In genomic region chr20:34683667-34684066, GRCh38 we compare ENCODE assay signal across 35 cellular contexts. TPM values are rescaled to one million over a fixed set of nuclear protein-coding genes. Genes with fewer than 3 reads are reported as not detected.
DNase-seq lines count a peak whose midpoint lies in the region; ATAC-seq, FAIRE-seq and TF ChIP-seq lines count a peak whose summit lies in the region.
"Had no signal": no experiment of that assay in that cellular context is flagged by ENCODE, and none has a peak within 500 bp of the region (broad histone marks: within the 10 kb centered on the region; RNA-seq: fewer than 3 reads in every experiment).

No MANE protein-coding gene starts in this region.

- no peak overlapping the region for H3K4me3 ChIP-seq in HepG2 (replicated peaks in 1 of 3; ENCODE audit: insufficient read depth in 1 of 3, low read depth in 2 of 3, low read length in 3 of 3)
- H3K4me3 ChIP-seq in right lobe of liver, result no peak overlapping the region
- H3K4me3 ChIP-seq in astrocyte (ENCODE audit: insufficient read depth, low read depth, low read length), result no peak overlapping the region
- H3K4me3 ChIP-seq: A549; BLaER1; BLaER1 treated with 17β-estradiol and CSF1 and Interleukin-3, amounts not matched to agents 10 nM and 100 nM had no signal

- in situ Hi-C loops in HepG2 (cut with HindIII; ENCODE audit: extremely low pct_ligation_motif_present, low pct_unique_long_range_greater_than_20kb), result no loop called here

- 55% methylated on average over 3 of the region's 3 CpGs for WGBS in HepG2 (ENCODE audit: low lambda C conversion rate)
- 61% methylated on average over 2 of the region's 3 CpGs for WGBS in right lobe of liver (ENCODE audit: insufficient coverage, low coverage, low lambda C conversion rate, missing lambda C conversion rate)

- H3K4me1 ChIP-seq in HepG2 (ENCODE audit: insufficient read depth, low read length), result peaks cover 15% of the 10 kb centered on the region
- no peaks in the 10 kb centered on the region for H3K4me1 ChIP-seq in right lobe of liver
- no peaks in the 10 kb centered on the region for H3K4me1 ChIP-seq in astrocyte (ENCODE audit: insufficient read depth, low read length)
- H3K4me1 ChIP-seq: BE2C, BLaER1 had no signal

- H3K27ac ChIP-seq in HepG2 (ENCODE audit: extremely low read length, insufficient read depth, low read length) (no peak overlapping the region), right lobe of liver (no peak overlapping the region), astrocyte (ENCODE audit: low read depth, low read length) (no peak overlapping the region)
- H3K27ac ChIP-seq: 22Rv1; A549; BLaER1; BLaER1 treated with 17β-estradiol and CSF1 and Interleukin-3, amounts not matched to agents 10 nM and 100 nM; C4-2B had no signal

- H3K36me3 Mint-ChIP-seq in astrocyte (ENCODE audit: low read depth, unreplicated experiment) (no peaks in the 10 kb centered on the region), type B pancreatic cell (no peaks in the 10 kb centered on the region)
- H3K36me3 Mint-ChIP-seq: CD14-positive monocyte; CD4-positive, alpha-beta memory T cell; CD4-positive, CD25-positive, alpha-beta regulatory T cell; CD8-positive, alpha-beta T cell had no signal

- H3K4me1 Mint-ChIP-seq in astrocyte (ENCODE audit: low read depth, unreplicated experiment), result no peaks in the 10 kb centered on the region
- H3K4me1 Mint-ChIP-seq in type B pancreatic cell (ENCODE audit: unreplicated experiment), result no peaks in the 10 kb centered on the region
- H3K4me1 Mint-ChIP-seq: B cell; CD8-positive, alpha-beta memory T cell had no signal

- H3K4me2 ChIP-seq in HepG2 (ENCODE audit: low read depth, low read length), result no peak overlapping the region
- H3K4me2 ChIP-seq in astrocyte (ENCODE audit: low read length), result no peak overlapping the region
- H3K4me2 ChIP-seq: A549; BLaER1; BLaER1 treated with 17β-estradiol and CSF1 and Interleukin-3, amounts not matched to agents 10 nM and 100 nM had no signal

- peaks cover 1% of the 10 kb centered on the region for H3K27me3 Mint-ChIP-seq in astrocyte (ENCODE audit: low read depth, unreplicated experiment)
- H3K27me3 Mint-ChIP-seq in type B pancreatic cell, result no peaks in the 10 kb centered on the region
- H3K27me3 Mint-ChIP-seq: B cell; CD4-positive, alpha-beta memory T cell; CD4-positive, alpha-beta T cell; CD8-positive, alpha-beta memory T cell had no signal

- H3K36me3 ChIP-seq in HepG2 (replicated peaks in 1 of 2; ENCODE audit: control insufficient read depth in 1 of 2, insufficient read depth in 2 of 2, low read length in 2 of 2) (no peaks in the 10 kb centered on the region), right lobe of liver (no peaks in the 10 kb centered on the region), astrocyte (ENCODE audit: insufficient read depth, low read length) (no peaks in the 10 kb centered on the region)
- H3K36me3 ChIP-seq: BE2C; BLaER1; BLaER1 treated with 17β-estradiol and CSF1 and Interleukin-3, amounts not matched to agents 10 nM and 100 nM had no signal

- H3K9ac ChIP-seq in HepG2 (ENCODE audit: insufficient read depth, low read depth, low read length) (no peak overlapping the region), astrocyte (ENCODE audit: low read length) (no peak overlapping the region)
- H3K9ac ChIP-seq: BLaER1; BLaER1 treated with 17β-estradiol and CSF1 and Interleukin-3, amounts not matched to agents 10 nM and 100 nM had no signal

- no peak for FAIRE-seq in HepG2 (lab: Jason Lieb, UNC)
- FAIRE-seq in astrocyte (lab: Jason Lieb, UNC), result no peak
- FAIRE-seq: A204.1, A549, D721Med had no signal

- ATAC-seq in HepG2 (no peak), right lobe of liver (no peak), sciatic nerve (no peak), HG03039 (IDR thresholded peaks at IDR 0.05; ENCODE audit: unreplicated experiment) (no peak)
- ATAC-seq: A549; CD8-positive, alpha-beta T cell had no signal

- DNase-seq in HepG2 (ENCODE audit: low spot score) (no peak), right lobe of liver (no peak), astrocyte (ENCODE audit: low read depth) (no peak), sciatic nerve (ENCODE audit: low spot score) (peak; percentile 3), type B pancreatic cell (ENCODE audit: extremely low spot score, unreplicated experiment) (no peak)
- DNase-seq: 8988T; ACHN; AML-193; BE2C; C1 segment of cervical spinal cord; Caco-2; Calu3; CD4-positive, alpha-beta memory T cell; CD4-positive, alpha-beta T cell; CD4-positive, CD25-positive, alpha-beta regulatory T cell; CD8-positive, alpha-beta memory T cell; CD8-positive, alpha-beta T cell; COR-L47; DMS 273 treated with DMSO at 0.1 percent for 48 hours; DMS153; DMS53; DMS79; DMS79 treated with DMSO at 0.1 percent for 48 hours; DND-41; EL had no signal

- H3K79me2 ChIP-seq in HepG2 (ENCODE audit: insufficient read depth, low read length), result no peaks in the 10 kb centered on the region
- H3K79me2 ChIP-seq in astrocyte (ENCODE audit: insufficient read depth, low read length), result no peaks in the 10 kb centered on the region

- no peak for TF ChIP-seq POLR2A in HepG2 (IDR thresholded peaks at IDR 0.05; ENCODE audit: insufficient read depth in 1 of 2, low read depth in 2 of 2, low read length in 2 of 2)
- TF ChIP-seq POLR2A in right lobe of liver (IDR thresholded peaks at IDR 0.05), result no peak

- POLR2A ChIA-PET in HepG2 (lab: Yijun Ruan, JAX), result no interaction called here

- CTCF ChIA-PET in HepG2 (lab: Yijun Ruan, JAX; ENCODE audit: low intra/inter-chr PET ratio, low total read pairs), result no interaction called here

- intact Hi-C loops in HepG2 (cut with micrococcal nuclease; ENCODE audit: unreplicated experiment), result no loop called here
- intact Hi-C loops in right lobe of liver (cut with DNase I), result no loop called here
- intact Hi-C loops in sciatic nerve (cut with DNase I), result no loop called here

- H3K9me3 ChIP-seq in HepG2 (ENCODE audit: low read length) (no peaks in the 10 kb centered on the region), right lobe of liver (no peaks in the 10 kb centered on the region), astrocyte (ENCODE audit: insufficient read depth, low read depth, low read length) (no peaks in the 10 kb centered on the region)
- H3K9me3 ChIP-seq: A549; BE2C; BLaER1; BLaER1 treated with 17β-estradiol and CSF1 and Interleukin-3, amounts not matched to agents 10 nM and 100 nM; Caco-2 had no signal

- peak overlapping the region; percentile 18 for H3K27ac Mint-ChIP-seq in astrocyte (ENCODE audit: unreplicated experiment)
- H3K27ac Mint-ChIP-seq in type B pancreatic cell, result no peak overlapping the region
- H3K27ac Mint-ChIP-seq: B cell; CD4-positive, alpha-beta memory T cell; CD4-positive, alpha-beta T cell; CD4-positive, CD25-positive, alpha-beta regulatory T cell; CD8-positive, alpha-beta memory T cell; CD8-positive, alpha-beta T cell had no signal

- H2AFZ ChIP-seq in HepG2 (ENCODE audit: low read length), result no peak overlapping the region
- H2AFZ ChIP-seq in astrocyte (ENCODE audit: low read depth, low read length), result no peak overlapping the region

- H4K20me1 ChIP-seq in HepG2 (ENCODE audit: insufficient read depth, low read length) (no peaks in the 10 kb centered on the region), astrocyte (ENCODE audit: insufficient read depth, low read length) (no peaks in the 10 kb centered on the region)
- H4K20me1 ChIP-seq: BLaER1; BLaER1 treated with 17β-estradiol and CSF1 and Interleukin-3, amounts not matched to agents 10 nM and 100 nM had no signal

- H3K27me3 ChIP-seq in HepG2 (ENCODE audit: control insufficient read depth in 1 of 2, insufficient read depth in 2 of 2, low read length in 2 of 2) (no peaks in the 10 kb centered on the region), right lobe of liver (no peaks in the 10 kb centered on the region), astrocyte (ENCODE audit: insufficient read depth, low read length) (no peaks in the 10 kb centered on the region)
- H3K27me3 ChIP-seq: BE2C; BLaER1; BLaER1 treated with 17β-estradiol and CSF1 and Interleukin-3, amounts not matched to agents 10 nM and 100 nM had no signal

- TF ChIP-seq CTCF in HepG2 (CRISPR knock-in tag; IDR thresholded peaks at IDR 0.05) (no peak), right lobe of liver (IDR thresholded peaks at IDR 0.05) (no peak), astrocyte (IDR thresholded peaks at IDR 0.05; ENCODE audit: insufficient read depth, low read depth, low read length) (no peak), type B pancreatic cell (conservative IDR thresholded peaks at IDR 0.05) (no peak)

- no peak for TF ChIP-seq RAD21 in HepG2 (CRISPR knock-in tag; IDR thresholded peaks at IDR 0.05)

- no peak overlapping the region for H3K4me3 Mint-ChIP-seq in astrocyte (ENCODE audit: unreplicated experiment)
- H3K4me3 Mint-ChIP-seq in type B pancreatic cell, result no peak overlapping the region
- H3K4me3 Mint-ChIP-seq: B cell; CD14-positive monocyte; CD4-positive, alpha-beta memory T cell; CD4-positive, alpha-beta T cell; CD4-positive, CD25-positive, alpha-beta regulatory T cell; CD8-positive, alpha-beta T cell had no signal

- BruUV-seq in HepG2 (replicated peaks; lab: Mats Ljungman, UMichigan), result no TSS peak

- H3K9me3 Mint-ChIP-seq in astrocyte (ENCODE audit: unreplicated experiment), result no peaks in the 10 kb centered on the region
- no peaks in the 10 kb centered on the region for H3K9me3 Mint-ChIP-seq in type B pancreatic cell
- H3K9me3 Mint-ChIP-seq: CD4-positive, alpha-beta memory T cell; CD4-positive, alpha-beta T cell; CD4-positive, CD25-positive, alpha-beta regulatory T cell; CD8-positive, alpha-beta memory T cell; CD8-positive, alpha-beta T cell had no signal

- TF ChIP-seq EP300 in HepG2 (IDR thresholded peaks at IDR 0.05; ENCODE audit: low read depth in 2 of 2, low read length in 2 of 2) (no peak), HepG2 (CRISPR knock-in tag; IDR thresholded peaks at IDR 0.05; ENCODE audit: borderline replicate concordance) (no peak)

RNA-seq across cellular contexts. Expression of gene PIGU, which starts 6.8 kb away (rescaled TPM):
- total RNA-seq in HepG2 (2016; rRNA removed; fragmentation: Illumina TruSeq; extraction: Trizol) (27.1 and 45.5 TPM in 2 replicates), right lobe of liver (10 to 100 TPM in 2 of 6 experiments, 1 to 10 TPM in 4; 4.0 to 14.9 (median 7.3) TPM), astrocyte (16.7 and 17.4 TPM in 2 replicates), sciatic nerve (28.2 TPM), type B pancreatic cell (ENCODE audit: low replicate concordance) (41.5 and 46.2 TPM in 2 replicates)
- 7.9 and 10.2 TPM in 2 replicates for total RNA-seq in HepG2 (2016; cell fraction: cytosol; rRNA removed; fragmentation: Illumina TruSeq; extraction: Trizol; ENCODE audit: low read depth)
- 22.7 and 40.7 TPM in 2 replicates for total RNA-seq in HepG2 (2016; cell fraction: insoluble cytoplasmic fraction; rRNA removed; fragmentation: Illumina TruSeq; extraction: Trizol)
- 13.9 and 15.8 TPM in 2 replicates for total RNA-seq in HepG2 (2016; cell fraction: membrane; rRNA removed; fragmentation: Illumina TruSeq; extraction: Trizol)
- total RNA-seq in HepG2 (2016; cell fraction: nucleus; rRNA removed; fragmentation: Illumina TruSeq; extraction: Trizol), result 46.7 and 53.0 TPM in 2 replicates
- 175 and 231 TPM in 2 replicates for polyA plus RNA-seq in HepG2 (2011; rRNA removed)
- polyA plus RNA-seq in HepG2 (2011; cell fraction: cytosol; rRNA removed), result 173 and 228 TPM in 2 replicates
- 61.5 and 68.6 TPM in 2 replicates for polyA plus RNA-seq in HepG2 (2011; cell fraction: nucleus; rRNA removed)
- polyA plus RNA-seq in HepG2 (2012), result 58.5 and 63.1 TPM in 2 replicates
- polyA plus RNA-seq in HepG2 (2016; cell fraction: cytosol; fragmentation: Illumina TruSeq; extraction: Trizol; ENCODE audit: low read depth), result 12.5 and 12.8 TPM in 2 replicates
- 38.7 and 42.6 TPM in 2 replicates for polyA plus RNA-seq in HepG2 (2016; cell fraction: insoluble cytoplasmic fraction; fragmentation: Illumina TruSeq; extraction: Trizol; ENCODE audit: low read depth)
- polyA plus RNA-seq in HepG2 (2016; cell fraction: membrane; fragmentation: Illumina TruSeq; extraction: Trizol; ENCODE audit: low read depth), result 20.5 and 21.1 TPM in 2 replicates
- polyA plus RNA-seq in HepG2 (2016; cell fraction: nucleus; fragmentation: Illumina TruSeq; extraction: Trizol; ENCODE audit: insufficient read depth, low read depth), result 88.7 and 94.6 TPM in 2 replicates
- 185 and 339 TPM in 2 replicates for polyA minus RNA-seq in HepG2 (2011; rRNA and poly(A)+ RNA removed; ENCODE audit: low replicate concordance)
- 49.4 and 49.8 TPM in 2 replicates for polyA minus RNA-seq in HepG2 (2011; cell fraction: cytosol; rRNA and poly(A)+ RNA removed)
- polyA minus RNA-seq in HepG2 (2011; cell fraction: nucleus; rRNA and poly(A)+ RNA removed), result 55.5 and 65.3 TPM in 2 replicates

RNA-seq across cellular contexts. Expression of gene TP53INP2, which starts 20.5 kb away (rescaled TPM):
- total RNA-seq in HepG2 (2016; rRNA removed; fragmentation: Illumina TruSeq; extraction: Trizol) (5.2 and 10.1 TPM in 2 replicates), right lobe of liver (10 to 100 TPM in 4 of 6 experiments, 1 to 10 TPM in 2; 5.8 to 24.1 (median 12.7) TPM), astrocyte (19.6 and 22.7 TPM in 2 replicates), sciatic nerve (36.9 TPM), type B pancreatic cell (ENCODE audit: low replicate concordance) (39.6 and 60.7 TPM in 2 replicates)
- total RNA-seq in HepG2 (2016; cell fraction: cytosol; rRNA removed; fragmentation: Illumina TruSeq; extraction: Trizol; ENCODE audit: low read depth), result 1.1 and 1.2 TPM in 2 replicates
- total RNA-seq in HepG2 (2016; cell fraction: insoluble cytoplasmic fraction; rRNA removed; fragmentation: Illumina TruSeq; extraction: Trizol), result 5.0 and 8.1 TPM in 2 replicates
- total RNA-seq in HepG2 (2016; cell fraction: membrane; rRNA removed; fragmentation: Illumina TruSeq; extraction: Trizol), result 7.4 and 7.6 TPM in 2 replicates
- 10.1 and 10.3 TPM in 2 replicates for total RNA-seq in HepG2 (2016; cell fraction: nucleus; rRNA removed; fragmentation: Illumina TruSeq; extraction: Trizol)
- polyA plus RNA-seq in HepG2 (2011; rRNA removed), result 18.8 and 29.5 TPM in 2 replicates
- polyA plus RNA-seq in HepG2 (2011; cell fraction: cytosol; rRNA removed), result 11.4 and 22.8 TPM in 2 replicates
- 46.3 and 62.2 TPM in 2 replicates for polyA plus RNA-seq in HepG2 (2011; cell fraction: nucleus; rRNA removed)
- 67.2 and 70.2 TPM in 2 replicates for polyA plus RNA-seq in HepG2 (2012)
- 1.7 and 2.0 TPM in 2 replicates for polyA plus RNA-seq in HepG2 (2016; cell fraction: cytosol; fragmentation: Illumina TruSeq; extraction: Trizol; ENCODE audit: low read depth)
- 20.8 and 28.1 TPM in 2 replicates for polyA plus RNA-seq in HepG2 (2016; cell fraction: insoluble cytoplasmic fraction; fragmentation: Illumina TruSeq; extraction: Trizol; ENCODE audit: low read depth)
- polyA plus RNA-seq in HepG2 (2016; cell fraction: membrane; fragmentation: Illumina TruSeq; extraction: Trizol; ENCODE audit: low read depth), result 8.6 and 8.7 TPM in 2 replicates
- polyA plus RNA-seq in HepG2 (2016; cell fraction: nucleus; fragmentation: Illumina TruSeq; extraction: Trizol; ENCODE audit: insufficient read depth, low read depth), result 28.2 and 29.8 TPM in 2 replicates
- 2.6 and 22.7 TPM in 2 replicates for polyA minus RNA-seq in HepG2 (2011; rRNA and poly(A)+ RNA removed; ENCODE audit: low replicate concordance)
- polyA minus RNA-seq in HepG2 (2011; cell fraction: cytosol; rRNA and poly(A)+ RNA removed), result 21.5 and 41.0 TPM in 2 replicates
- polyA minus RNA-seq in HepG2 (2011; cell fraction: nucleus; rRNA and poly(A)+ RNA removed), result 19.1 and 30.5 TPM in 2 replicates
